30 cellular contexts compared by ENCODE assay signal in the genomic region with DNA sequence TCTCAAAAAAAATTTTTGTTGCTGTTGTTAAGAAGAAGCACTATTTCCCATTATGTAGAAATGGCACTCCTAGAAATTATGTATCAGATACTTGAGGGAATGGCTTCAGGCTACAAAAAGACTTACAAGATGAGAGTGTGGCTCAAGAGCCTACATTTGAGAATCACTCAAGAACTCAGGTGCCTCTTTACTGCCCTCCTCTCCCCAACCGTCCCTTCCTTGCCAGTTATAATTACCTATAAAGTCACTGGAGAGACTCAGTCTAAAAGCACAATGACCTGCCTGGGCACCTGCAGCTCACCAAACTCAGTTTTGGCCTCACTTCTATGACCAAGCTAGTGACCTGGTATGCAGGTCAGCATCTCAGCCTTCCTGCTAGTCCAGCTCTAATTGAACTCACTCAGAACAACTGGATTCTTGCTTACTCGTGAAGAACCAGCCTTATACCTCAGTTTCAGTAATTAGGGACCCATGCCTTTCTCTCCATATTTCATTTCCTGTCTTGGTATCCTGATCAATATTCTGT.
"Had no signal": no experiment of that assay in that cellular context is flagged by ENCODE, and none has a peak within 500 bp of the region (broad histone marks: within the 10 kb centered on the region; RNA-seq: fewer than 3 reads in every experiment).

No MANE protein-coding gene starts in this region.

- H3K27me3 ChIP-seq: colonic mucosa, esophagus squamous epithelium, pancreas, tibial nerve had no signal

- ATAC-seq: activated naive CD8-positive, alpha-beta T cell treated with anti-CD3 and anti-CD28 coated beads, Interleukin-2, amount 50 U/mL, for 24 hours; naive thymus-derived CD4-positive, alpha-beta T cell; pancreas; WTC11 had no signal

- H3K27ac ChIP-seq: colonic mucosa, epithelial cell of prostate, esophagus squamous epithelium, pancreas, prostate gland, tibial nerve had no signal

- DNase-seq: activated CD4-positive, alpha-beta memory T cell treated with anti-CD3 and anti-CD28 coated beads, Interleukin-2, amount 10 ng/mL, durations not matched to agents 7 days and 5 days; activated CD4-positive, alpha-beta T cell treated with anti-CD3 and anti-CD28 coated beads for 1 hour; activated CD4-positive, alpha-beta T cell treated with anti-CD3 and anti-CD28 coated beads, Interleukin-2, amount 10 ng/mL, durations not matched to agents 7 days and 5 days; activated CD8-positive, alpha-beta memory T cell treated with anti-CD3 and anti-CD28 coated beads, Interleukin-2, amount 50 U/mL, for 48 hours; activated naive CD8-positive, alpha-beta T cell treated with anti-CD3 and anti-CD28 coated beads, Interleukin-2, amount 50 U/mL, for 24 hours; activated T-cell treated with anti-CD3 and anti-CD28 coated beads, Interleukin-2, amount 50 U/mL, for 24 hours; amygdala; cerebellar nuclear complex; colonic mucosa; effector CD8-positive, alpha-beta T cell; esophagus squamous epithelium; foreskin melanocyte; islet precursor cell; mammary epithelial cell; naive thymus-derived CD4-positive, alpha-beta T cell; nucleus accumbens; pancreas; retina; stimulated activated CD4-positive, alpha-beta T cell treated with anti-CD3 and anti-CD28 coated beads, Interleukin-15, amount 100 ng/mL, for 24 hours; stimulated activated CD4-positive, alpha-beta T cell treated with anti-CD3 and anti-CD28 coated beads, Interleukin-2, amount 100 ng/mL, for 24 hours; stimulated activated naive CD4-positive, alpha-beta T cell treated with Interleukin-2 at 50 U/mL for 16 hours; T-helper 2 cell had no signal

- H3K9me3 ChIP-seq: colonic mucosa, esophagus squamous epithelium, pancreas, prostate gland, tibial nerve had no signal

- H3K4me1 Mint-ChIP-seq: activated naive CD4-positive, alpha-beta T cell treated with anti-CD3 and anti-CD28 coated beads, Interleukin-2, amount 50 U/mL, for 24 hours; activated naive CD8-positive, alpha-beta T cell treated with anti-CD3 and anti-CD28 coated beads, Interleukin-2, amount 50 U/mL, for 24 hours; mesothelial cell of epicardium; neural crest cell had no signal

- H3K36me3 Mint-ChIP-seq: WTC11 had no signal

- H3K4me3 ChIP-seq: colonic mucosa, esophagus squamous epithelium, pancreas, prostate gland, tibial nerve had no signal

- H3K9me3 Mint-ChIP-seq: activated CD4-positive, alpha-beta memory T cell treated with anti-CD3 and anti-CD28 coated beads, Interleukin-2, amount 10 ng/mL, durations not matched to agents 7 days and 5 days; activated CD4-positive, alpha-beta T cell treated with anti-CD3 and anti-CD28 coated beads, Interleukin-2, amount 10 ng/mL, durations not matched to agents 7 days and 5 days; activated naive CD4-positive, alpha-beta T cell treated with anti-CD3 and anti-CD28 coated beads, Interleukin-2, amount 50 U/mL, for 24 hours; activated naive CD8-positive, alpha-beta T cell treated with anti-CD3 and anti-CD28 coated beads, Interleukin-2, amount 50 U/mL, for 24 hours; activated T-cell treated with anti-CD3 and anti-CD28 coated beads, Interleukin-2, amount 50 U/mL, for 24 hours; activated T-helper 2 cell treated with anti-CD3 and anti-CD28 coated beads, Interferon-gamma antibody, Interleukin-2, Interleukin-4, amounts not matched to agents 10 μg/mL and 5 μg/mL and 100 μg/mL, durations not matched to agents 14 hours and 24 hours and 36 hours; mesothelial cell of epicardium; naive thymus-derived CD4-positive, alpha-beta T cell; neural crest cell; WTC11 had no signal

- H3K4me1 ChIP-seq: colonic mucosa, esophagus squamous epithelium, pancreas, prostate gland, tibial nerve had no signal

- H3K36me3 ChIP-seq: colonic mucosa, prostate gland had no signal

- H3K4me3 Mint-ChIP-seq: activated CD4-positive, alpha-beta memory T cell treated with anti-CD3 and anti-CD28 coated beads, Interleukin-2, amount 10 ng/mL, durations not matched to agents 7 days and 5 days; activated CD4-positive, alpha-beta T cell treated with anti-CD3 and anti-CD28 coated beads, Interleukin-2, amount 10 ng/mL, durations not matched to agents 7 days and 5 days; activated naive CD4-positive, alpha-beta T cell treated with anti-CD3 and anti-CD28 coated beads, Interleukin-2, amount 50 U/mL, for 24 hours; activated naive CD8-positive, alpha-beta T cell treated with anti-CD3 and anti-CD28 coated beads, Interleukin-2, amount 50 U/mL, for 24 hours; activated T-cell treated with anti-CD3 and anti-CD28 coated beads, Interleukin-2, amount 50 U/mL, for 24 hours; mesothelial cell of epicardium; naive thymus-derived CD4-positive, alpha-beta T cell; neural crest cell; WTC11 had no signal

- H3K27ac Mint-ChIP-seq: activated CD4-positive, alpha-beta memory T cell treated with anti-CD3 and anti-CD28 coated beads, Interleukin-2, amount 10 ng/mL, durations not matched to agents 7 days and 5 days; activated CD4-positive, alpha-beta T cell treated with anti-CD3 and anti-CD28 coated beads, Interleukin-2, amount 10 ng/mL, durations not matched to agents 7 days and 5 days; activated naive CD4-positive, alpha-beta T cell treated with anti-CD3 and anti-CD28 coated beads, Interleukin-2, amount 50 U/mL, for 24 hours; activated naive CD8-positive, alpha-beta T cell treated with anti-CD3 and anti-CD28 coated beads, Interleukin-2, amount 50 U/mL, for 24 hours; activated T-helper 2 cell treated with anti-CD3 and anti-CD28 coated beads, Interferon-gamma antibody, Interleukin-2, Interleukin-4, amounts not matched to agents 10 μg/mL and 5 μg/mL and 100 μg/mL, durations not matched to agents 14 hours and 24 hours and 36 hours; mesothelial cell of epicardium had no signal
